Comparison of ENCODE assay signal across 1 cellular context in genomic region chr3:14402304-14402811, GRCh38.
TF ChIP-seq lines count a peak whose summit lies in the region.

SLC6A6 (plus strand) TSS chr3:14402606; CDS start chr3:14443635, 41,029 bp downstream.

TF ChIP-seq in GM23338, 12 proteins besides CTCF, POLR2A, EP300 and RAD21 (continued from another document):
- peak; percentile 32 for TF ChIP-seq REST (IDR thresholded peaks at IDR 0.05; ENCODE audit: unreplicated experiment)
- TF ChIP-seq CREB1 (CRISPR knock-in tag; IDR thresholded peaks at IDR 0.05; ENCODE audit: low read depth): peak; percentile 73
- 0 out of 2 replicates have a peak, but pooled peaks have one; percentile 23 for TF ChIP-seq ZNF114 (CRISPR knock-in tag; IDR thresholded peaks at IDR 0.05)
- TF ChIP-seq EZH2phosphoT487 (IDR thresholded peaks at IDR 0.05; ENCODE audit: unreplicated experiment): no peak
- TF ChIP-seq ZNF331 (CRISPR knock-in tag; IDR thresholded peaks at IDR 0.05; ENCODE audit: low read depth): no peak
